Comparison of ENCODE assay signal across 24 cellular contexts in the genomic region with DNA sequence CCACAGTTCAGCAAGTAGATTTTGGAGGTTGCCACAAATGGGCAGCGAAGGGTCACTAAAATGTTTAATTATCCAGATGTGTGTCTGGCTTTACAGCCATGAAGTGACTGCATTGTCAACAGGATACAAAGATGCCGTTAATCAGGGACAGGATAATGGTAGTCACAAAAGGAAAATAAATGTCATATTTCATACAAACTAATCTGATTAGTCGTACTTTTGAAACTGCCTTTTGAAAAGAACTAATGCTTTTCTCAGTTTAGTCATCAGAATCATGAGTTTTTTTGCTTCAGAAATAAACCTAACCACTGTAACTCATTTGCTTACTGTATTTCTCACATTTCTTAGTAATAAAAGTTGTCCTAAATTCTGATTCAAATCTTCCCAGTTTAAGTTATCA. TPM values are rescaled to one million over a fixed set of nuclear protein-coding genes. Genes with fewer than 3 reads are reported as not detected.
DNase-seq lines count a peak whose midpoint lies in the region; ATAC-seq and TF ChIP-seq lines count a peak whose summit lies in the region.
"Had no signal": no experiment of that assay in that cellular context is flagged by ENCODE, and none has a peak within 500 bp of the region (broad histone marks: within the 10 kb centered on the region; RNA-seq: fewer than 3 reads in every experiment).

No MANE protein-coding gene starts in this region.

- TF ChIP-seq CTCF in suprapubic skin (IDR thresholded peaks at IDR 0.05) (no peak), sigmoid colon (IDR thresholded peaks at IDR 0.05) (no peak)

- peak overlapping the region; percentile 15 for H3K27ac ChIP-seq in suprapubic skin
- H3K27ac ChIP-seq in sigmoid colon = no peak overlapping the region
- H3K27ac ChIP-seq: heart left ventricle, upper lobe of right lung had no signal

- intact Hi-C loops in sigmoid colon (cut with DNase I) = no loop called here

- no peaks in the 10 kb centered on the region for H3K36me3 ChIP-seq in suprapubic skin
- no peaks in the 10 kb centered on the region for H3K36me3 ChIP-seq in sigmoid colon
- H3K36me3 ChIP-seq: heart left ventricle, upper lobe of right lung had no signal

- H3K9me3 ChIP-seq in suprapubic skin (no peaks in the 10 kb centered on the region), sigmoid colon (no peaks in the 10 kb centered on the region)
- H3K9me3 ChIP-seq: upper lobe of right lung had no signal

- H3K4me3 Mint-ChIP-seq in activated naive CD4-positive, alpha-beta T cell treated with anti-CD3 and anti-CD28 coated beads, Interleukin-2, amount 50 U/mL, for 24 hours = no peak overlapping the region
- H3K4me3 Mint-ChIP-seq: central memory CD8-positive, alpha-beta T cell; naive thymus-derived CD8-positive, alpha-beta T cell had no signal

- no peaks in the 10 kb centered on the region for H3K27me3 ChIP-seq in suprapubic skin
- H3K27me3 ChIP-seq in sigmoid colon = no peaks in the 10 kb centered on the region
- H3K27me3 ChIP-seq: heart left ventricle, upper lobe of right lung had no signal

- H3K4me3 ChIP-seq in suprapubic skin (no peak overlapping the region), sigmoid colon (no peak overlapping the region)
- H3K4me3 ChIP-seq: heart left ventricle, upper lobe of right lung had no signal

- ATAC-seq in HG03280 (IDR thresholded peaks at IDR 0.05; ENCODE audit: unreplicated experiment) = peak; percentile 31
- no peak for ATAC-seq in SK-N-SH treated with all-trans-retinoic acid at 6 μM for 48 hours
- no peak for ATAC-seq in HG03565 (IDR thresholded peaks at IDR 0.05; ENCODE audit: unreplicated experiment)
- ATAC-seq: heart left ventricle; naive thymus-derived CD8-positive, alpha-beta T cell; upper lobe of right lung had no signal

- no peak for TF ChIP-seq POLR2A in suprapubic skin (IDR thresholded peaks at IDR 0.05)
- TF ChIP-seq POLR2A in sigmoid colon (IDR thresholded peaks at IDR 0.05) = no peak

- no peaks in the 10 kb centered on the region for H3K36me3 Mint-ChIP-seq in activated naive CD4-positive, alpha-beta T cell treated with anti-CD3 and anti-CD28 coated beads, Interleukin-2, amount 50 U/mL, for 24 hours
- H3K36me3 Mint-ChIP-seq: activated naive CD4-positive, alpha-beta T cell treated with anti-CD3 and anti-CD28 coated beads, Interleukin-2, amount 50 U/mL, for 72 hours; naive thymus-derived CD8-positive, alpha-beta T cell had no signal

- peaks cover 22% of the 10 kb centered on the region for H3K27me3 Mint-ChIP-seq in activated naive CD4-positive, alpha-beta T cell treated with anti-CD3 and anti-CD28 coated beads, Interleukin-2, amount 50 U/mL, for 24 hours

- DNase-seq in activated naive CD4-positive, alpha-beta T cell (lab: John Stamatoyannopoulos, UW) = no peak
- DNase-seq in suprapubic skin (ENCODE audit: low spot score in 2 of 2) = no peak
- DNase-seq in NCI-H1105 treated with DMSO at 0.1 percent for 48 hours (lab: John Stamatoyannopoulos, UW) = no peak
- no peak for DNase-seq in sigmoid colon
- DNase-seq: activated CD4-positive, alpha-beta T cell treated with anti-CD3 and anti-CD28 coated beads, Interleukin-2, amount 50 U/mL, for 48 hours; Caco-2; heart left ventricle; naive thymus-derived CD8-positive, alpha-beta T cell; NCI-H1105; NCI-H2081; NCI-H345; retina; stimulated activated CD4-positive, alpha-beta T cell treated with anti-CD3 and anti-CD28 coated beads, Interleukin-12 subunit alpha, Interleukin-12 subunit beta, amount 100 ng/mL, for 4 hours; upper lobe of right lung had no signal

- peak overlapping the region; percentile 26 for H3K27ac Mint-ChIP-seq in activated naive CD4-positive, alpha-beta T cell treated with anti-CD3 and anti-CD28 coated beads, Interleukin-2, amount 50 U/mL, for 24 hours
- H3K27ac Mint-ChIP-seq: activated naive CD4-positive, alpha-beta T cell treated with anti-CD3 and anti-CD28 coated beads, Interleukin-2, amount 50 U/mL, for 72 hours; naive thymus-derived CD8-positive, alpha-beta T cell had no signal

- H3K4me1 Mint-ChIP-seq in activated naive CD4-positive, alpha-beta T cell treated with anti-CD3 and anti-CD28 coated beads, Interleukin-2, amount 50 U/mL, for 24 hours = no peaks in the 10 kb centered on the region
- H3K4me1 Mint-ChIP-seq: central memory CD8-positive, alpha-beta T cell; naive thymus-derived CD8-positive, alpha-beta T cell had no signal

- no peaks in the 10 kb centered on the region for H3K9me3 Mint-ChIP-seq in activated naive CD4-positive, alpha-beta T cell treated with anti-CD3 and anti-CD28 coated beads, Interleukin-2, amount 50 U/mL, for 24 hours
- H3K9me3 Mint-ChIP-seq: central memory CD8-positive, alpha-beta T cell had no signal

- 40% methylated on average over 3 of the region's 3 CpGs for WGBS in suprapubic skin
- 59 to 64% methylated on average over 3 of the region's 3 CpGs for WGBS in sigmoid colon, 2 donors

- H3K4me1 ChIP-seq in suprapubic skin (peaks cover 13% of the 10 kb centered on the region), sigmoid colon (peaks cover 0 to under 1% (median 0%) of the 10 kb centered on the region in 4 donors)
- H3K4me1 ChIP-seq: Caco-2, heart left ventricle, upper lobe of right lung had no signal

- no peak for TF ChIP-seq EP300 in suprapubic skin (IDR thresholded peaks at IDR 0.05)
- no peak for TF ChIP-seq EP300 in sigmoid colon (IDR thresholded peaks at IDR 0.05)

TF ChIP-seq in SK-N-SH treated with all-trans-retinoic acid at 6 μM for 48 hours, 23 proteins besides CTCF, POLR2A, EP300 and RAD21:
- no peak for TF ChIP-seq ISL1 (CRISPR knock-in tag; IDR thresholded peaks at IDR 0.05)
- peak; percentile 41; the same call in 1 of the 2 replicates for TF ChIP-seq TCF4 (CRISPR knock-in tag; IDR thresholded peaks at IDR 0.05; ENCODE audit: borderline replicate concordance)
- TF ChIP-seq, protein P1, sequence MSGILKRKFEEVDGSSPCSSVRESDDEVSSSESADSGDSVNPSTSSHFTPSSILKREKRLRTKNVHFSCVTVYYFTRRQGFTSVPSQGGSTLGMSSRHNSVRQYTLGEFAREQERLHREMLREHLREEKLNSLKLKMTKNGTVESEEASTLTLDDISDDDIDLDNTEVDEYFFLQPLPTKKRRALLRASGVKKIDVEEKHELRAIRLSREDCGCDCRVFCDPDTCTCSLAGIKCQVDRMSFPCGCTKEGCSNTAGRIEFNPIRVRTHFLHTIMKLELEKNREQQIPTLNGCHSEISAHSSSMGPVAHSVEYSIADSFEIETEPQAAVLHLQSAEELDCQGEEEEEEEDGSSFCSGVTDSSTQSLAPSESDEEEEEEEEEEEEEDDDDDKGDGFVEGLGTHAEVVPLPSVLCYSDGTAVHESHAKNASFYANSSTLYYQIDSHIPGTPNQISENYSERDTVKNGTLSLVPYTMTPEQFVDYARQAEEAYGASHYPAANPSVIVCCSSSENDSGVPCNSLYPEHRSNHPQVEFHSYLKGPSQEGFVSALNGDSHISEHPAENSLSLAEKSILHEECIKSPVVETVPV (CRISPR knock-in tag; IDR thresholded peaks at IDR 0.05) = no peak

RNA-seq across cellular contexts. Expression of a gene that starts 22.2 kb away (rescaled TPM):
- total RNA-seq in suprapubic skin (10 to 100 TPM; 11.6 to 28.8 (median 18.3) TPM), sigmoid colon (1 to 10 TPM in 1 of 4 donors, under 1 TPM in 3; 0.49 to 1.4 (median 0.68) TPM)
- under 1 TPM in 2 of 3 donors, not detected in 1; 0.38 to 0.60 TPM for polyA plus RNA-seq in sigmoid colon
- total RNA-seq: A673; activated naive CD4-positive, alpha-beta T cell treated with anti-CD3 and anti-CD28 coated beads, Interleukin-2, amount 50 U/mL, for 72 hours; Caco-2; omental fat pad; subcutaneous adipose tissue; T-helper 2 cell treated with Interferon-gamma antibody and Interleukin-4, amounts not matched to agents 100 ng/mL and 5 ng/mL, for 36 hours; upper lobe of right lung had no signal
- polyA plus RNA-seq: heart left ventricle; naive thymus-derived CD8-positive, alpha-beta T cell had no signal

Comparison
In these comparisons a context has a peak if more than half of its experiments do, and no peak if none do; other contexts are left out.
1. RNA of a gene that starts 22.2 kb away (total RNA-seq): 11.6 to 28.8 TPM in suprapubic skin; 0.49 to 1.4 TPM in sigmoid colon; every median in the first group is over 4 times any median in the second.